In genomic region chr14:99752486-99753121, GRCh38 we compare ENCODE assay signal across 12 cellular contexts. TPM values are rescaled to one million over a fixed set of nuclear protein-coding genes. Genes with fewer than 3 reads are reported as not detected.
DNase-seq lines count a peak whose midpoint lies in the region; ATAC-seq and TF ChIP-seq lines count a peak whose summit lies in the region.
"Had no signal": no experiment of that assay in that cellular context is flagged by ENCODE, and none has a peak within 500 bp of the region (broad histone marks: within the 10 kb centered on the region; RNA-seq: fewer than 3 reads in every experiment).

No MANE protein-coding gene starts in this region.

- no peaks in the 10 kb centered on the region for H3K36me3 ChIP-seq in tibial artery

- H3K4me3 ChIP-seq in astrocyte of the cerebellum (ENCODE audit: low read depth, low read length) = no peak overlapping the region
- no peak overlapping the region for H3K4me3 ChIP-seq in tibial artery

- H3K36me3 Mint-ChIP-seq in stimulated activated effector memory CD8-positive, alpha-beta T cell treated with anti-CD3 and anti-CD28 coated beads, Interleukin-12 subunit alpha, Interleukin-12 subunit beta, amount 100 ng/mL, for 72 hours = no peaks in the 10 kb centered on the region

- in situ Hi-C loops in astrocyte of the cerebellum (cut with HindIII; ENCODE audit: low sequenced_read_pairs) = loop anchor here (10.0 kb wide), 1 partner anchor 122 kb away; no protein-coding TSS in a partner anchor

- DNase-seq in HT1080 (ENCODE audit: low read depth) (peak; percentile 84), astrocyte of the cerebellum (ENCODE audit: low read depth) (peak; percentile 59), iris pigment epithelial cell (ENCODE audit: low read depth) (peak; percentile 77), tibial artery (no peak), H4 (ENCODE audit: low spot score) (no peak)
- DNase-seq in stimulated activated effector memory CD8-positive, alpha-beta T cell treated with anti-CD3 and anti-CD28 coated beads, Interleukin-12 subunit alpha, Interleukin-12 subunit beta, amount 100 ng/mL, for 72 hours (ENCODE audit: low spot score in 2 of 2) = no peak
- DNase-seq: activated T-cell treated with anti-CD3 and anti-CD28 coated beads, Interleukin-2, amount 50 U/mL, for 72 hours; foreskin melanocyte; GOT3 had no signal

- no peak overlapping the region for H3K27ac Mint-ChIP-seq in stimulated activated effector memory CD8-positive, alpha-beta T cell treated with anti-CD3 and anti-CD28 coated beads, Interleukin-12 subunit alpha, Interleukin-12 subunit beta, amount 100 ng/mL, for 72 hours
- H3K27ac Mint-ChIP-seq: activated T-cell treated with anti-CD3 and anti-CD28 coated beads, Interleukin-2, amount 50 U/mL, for 72 hours; stimulated activated naive CD8-positive, alpha-beta T cell treated with anti-CD3 and anti-CD28 coated beads, Interleukin-15, Interleukin-2, amounts not matched to agents 100 ng/mL and 50 ng/mL, for 24 hours had no signal

- no peaks in the 10 kb centered on the region for H3K27me3 ChIP-seq in tibial artery

- H3K9me3 Mint-ChIP-seq in stimulated activated effector memory CD8-positive, alpha-beta T cell treated with anti-CD3 and anti-CD28 coated beads, Interleukin-12 subunit alpha, Interleukin-12 subunit beta, amount 100 ng/mL, for 72 hours = no peaks in the 10 kb centered on the region
- H3K9me3 Mint-ChIP-seq: activated T-cell treated with anti-CD3 and anti-CD28 coated beads, Interleukin-2, amount 50 U/mL, for 72 hours; stimulated activated naive CD8-positive, alpha-beta T cell treated with anti-CD3 and anti-CD28 coated beads, Interleukin-15, Interleukin-2, amounts not matched to agents 100 ng/mL and 50 ng/mL, for 24 hours had no signal

- H3K9me3 ChIP-seq in tibial artery = no peaks in the 10 kb centered on the region

- intact Hi-C loops in tibial artery (cut with DNase I; ENCODE audit: low total_unique reads) = no loop called here

- no peak overlapping the region for H3K4me3 Mint-ChIP-seq in stimulated activated effector memory CD8-positive, alpha-beta T cell treated with anti-CD3 and anti-CD28 coated beads, Interleukin-12 subunit alpha, Interleukin-12 subunit beta, amount 100 ng/mL, for 72 hours
- H3K4me3 Mint-ChIP-seq: stimulated activated naive CD8-positive, alpha-beta T cell treated with anti-CD3 and anti-CD28 coated beads, Interleukin-15, Interleukin-2, amounts not matched to agents 100 ng/mL and 50 ng/mL, for 24 hours had no signal

- ATAC-seq in HG03159 (IDR thresholded peaks at IDR 0.05; ENCODE audit: unreplicated experiment) = no peak
- ATAC-seq in HG02981 (IDR thresholded peaks at IDR 0.05; ENCODE audit: unreplicated experiment) = no peak
- ATAC-seq in stimulated activated effector memory CD8-positive, alpha-beta T cell treated with anti-CD3 and anti-CD28 coated beads, Interleukin-12 subunit alpha, Interleukin-12 subunit beta, amount 100 ng/mL, for 72 hours = no peak
- ATAC-seq: activated T-cell treated with anti-CD3 and anti-CD28 coated beads, Interleukin-2, amount 50 U/mL, for 72 hours had no signal

- no peak for TF ChIP-seq CTCF in astrocyte of the cerebellum (IDR thresholded peaks at IDR 0.05; ENCODE audit: low read depth, low read length, missing control alignments)
- TF ChIP-seq CTCF in tibial artery (IDR thresholded peaks at IDR 0.05) = no peak

- H3K27ac ChIP-seq in tibial artery = peak overlapping the region; percentile 36 to 62

- peaks cover 0 to 59% (median 37%) of the 10 kb centered on the region in 4 donors for H3K4me1 ChIP-seq in tibial artery

- H3K4me1 Mint-ChIP-seq in stimulated activated effector memory CD8-positive, alpha-beta T cell treated with anti-CD3 and anti-CD28 coated beads, Interleukin-12 subunit alpha, Interleukin-12 subunit beta, amount 100 ng/mL, for 72 hours = peaks cover 27% of the 10 kb centered on the region

RNA-seq across cellular contexts. Expression of gene EML1, which starts 40.6 kb away (rescaled TPM):
- 4.6 and 8.1 TPM in 2 replicates for total RNA-seq in HT1080 (2014; rRNA removed; shearing (Covaris generic))
- polyA plus RNA-seq in HT1080 (2015; cell fraction: cytosol; rRNA removed) = 3.0 and 5.1 TPM in 2 replicates
- 2.4 and 3.2 TPM in 2 replicates for polyA plus RNA-seq in HT1080 (2015; cell fraction: nucleus; rRNA removed)
- 18.3 and 18.5 TPM in 2 replicates for total RNA-seq in H4 (2014; rRNA removed; shearing (Covaris generic))

Comparison
In these comparisons a context has a peak if more than half of its experiments do, and no peak if none do; other contexts are left out.
1. DNase-seq: peak in HT1080 (single experiment), astrocyte of the cerebellum (single experiment) and iris pigment epithelial cell (single experiment); none in tibial artery (0 of 2), H4 (single experiment) and stimulated activated effector memory CD8-positive, alpha-beta T cell treated with anti-CD3 and anti-CD28 coated beads, Interleukin-12 subunit alpha, Interleukin-12 subunit beta, amount 100 ng/mL, for 72 hours (0 of 2).